In the genomic region with DNA sequence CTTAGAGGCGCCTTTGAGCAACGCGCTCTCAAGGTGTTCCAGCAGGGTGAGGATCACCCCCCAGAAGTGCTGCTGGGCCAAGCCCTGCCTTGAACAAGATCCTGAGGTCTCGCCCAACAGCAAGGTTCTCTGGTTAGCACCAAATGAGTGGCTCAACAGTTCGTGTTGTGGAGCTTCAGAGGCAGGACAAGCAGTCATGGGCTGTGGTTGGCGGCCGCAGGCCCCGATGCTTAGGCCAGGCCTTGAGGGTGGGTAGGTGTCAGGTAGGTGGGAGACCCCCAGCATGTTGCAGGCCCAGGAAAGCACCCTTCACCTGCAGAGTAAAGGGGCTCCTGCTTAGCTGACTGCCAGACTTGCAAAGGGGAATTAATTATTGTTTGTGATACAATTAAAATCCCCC, we compare ENCODE assay signal across 1 cellular context.
TF ChIP-seq lines count a peak whose summit lies in the region.

No MANE protein-coding gene starts in this region.

TF ChIP-seq in IMR-90, 13 proteins besides CTCF, POLR2A, EP300 and RAD21 (continued from another document):
- TF ChIP-seq MAFK (IDR thresholded peaks at IDR 0.05; ENCODE audit: low read depth, low read length): no peak
- TF ChIP-seq BHLHE40 (IDR thresholded peaks at IDR 0.05; ENCODE audit: low read depth, low read length): no peak
- no peak for TF ChIP-seq MXI1 (IDR thresholded peaks at IDR 0.05; ENCODE audit: borderline replicate concordance, low read depth, low read length)
- TF ChIP-seq, protein P1, sequence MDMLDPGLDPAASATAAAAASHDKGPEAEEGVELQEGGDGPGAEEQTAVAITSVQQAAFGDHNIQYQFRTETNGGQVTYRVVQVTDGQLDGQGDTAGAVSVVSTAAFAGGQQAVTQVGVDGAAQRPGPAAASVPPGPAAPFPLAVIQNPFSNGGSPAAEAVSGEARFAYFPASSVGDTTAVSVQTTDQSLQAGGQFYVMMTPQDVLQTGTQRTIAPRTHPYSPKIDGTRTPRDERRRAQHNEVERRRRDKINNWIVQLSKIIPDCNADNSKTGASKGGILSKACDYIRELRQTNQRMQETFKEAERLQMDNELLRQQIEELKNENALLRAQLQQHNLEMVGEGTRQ (IDR thresholded peaks at IDR 0.05; ENCODE audit: low read depth, low read length): no peak
- TF ChIP-seq MAZ (IDR thresholded peaks at IDR 0.05; ENCODE audit: borderline replicate concordance, low read depth, low read length): no peak
- TF ChIP-seq CEBPB (IDR thresholded peaks at IDR 0.05; ENCODE audit: low read depth, low read length): no peak
- TF ChIP-seq CHD1 (IDR thresholded peaks at IDR 0.05; ENCODE audit: low read depth, low read length): no peak
- TF ChIP-seq, protein P2, sequence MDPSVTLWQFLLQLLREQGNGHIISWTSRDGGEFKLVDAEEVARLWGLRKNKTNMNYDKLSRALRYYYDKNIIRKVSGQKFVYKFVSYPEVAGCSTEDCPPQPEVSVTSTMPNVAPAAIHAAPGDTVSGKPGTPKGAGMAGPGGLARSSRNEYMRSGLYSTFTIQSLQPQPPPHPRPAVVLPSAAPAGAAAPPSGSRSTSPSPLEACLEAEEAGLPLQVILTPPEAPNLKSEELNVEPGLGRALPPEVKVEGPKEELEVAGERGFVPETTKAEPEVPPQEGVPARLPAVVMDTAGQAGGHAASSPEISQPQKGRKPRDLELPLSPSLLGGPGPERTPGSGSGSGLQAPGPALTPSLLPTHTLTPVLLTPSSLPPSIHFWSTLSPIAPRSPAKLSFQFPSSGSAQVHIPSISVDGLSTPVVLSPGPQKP (IDR thresholded peaks at IDR 0.05; ENCODE audit: borderline replicate concordance, low read depth, low read length): no peak
